8 cellular contexts compared by ENCODE assay signal in genomic region chr2:38947241-38948239, GRCh38. TPM values are rescaled to one million over a fixed set of nuclear protein-coding genes. Genes with fewer than 3 reads are reported as not detected.
DNase-seq lines count a peak whose midpoint lies in the region; ATAC-seq, FAIRE-seq and TF ChIP-seq lines count a peak whose summit lies in the region.

No MANE protein-coding gene starts in this region.

- FAIRE-seq in endothelial cell of umbilical vein (lab: Jason Lieb, UNC), result peak; percentile 99

- no peak for TF ChIP-seq POLR2A in endothelial cell of umbilical vein (IDR thresholded peaks at IDR 0.05; ENCODE audit: low read depth, low read length)

- H3K36me3 ChIP-seq in endothelial cell of umbilical vein (ENCODE audit: control insufficient read depth in 2 of 2, extremely low read depth in 1 of 2, insufficient read depth in 2 of 2, low read length in 2 of 2), result no peaks in the 10 kb centered on the region

- H3K27me3 ChIP-seq in endothelial cell of umbilical vein (ENCODE audit: control insufficient read depth in 2 of 2, insufficient read depth in 2 of 2, low read length in 2 of 2), result peaks cover 0 to 3% of the 10 kb centered on the region in 2 experiments

- no peaks in the 10 kb centered on the region for H3K79me2 ChIP-seq in endothelial cell of umbilical vein (ENCODE audit: control insufficient read depth, insufficient read depth, low read length)

- CTCF ChIA-PET in endothelial cell of umbilical vein (lab: Charles Lee), result interaction anchor here (0.7 to 5.7 kb wide), 58 partner anchors 9 to 797 kb away, joined by 3 to 449 read pairs (median 4); partner anchors contain the start of genes DHX57, MORN2 and SOS1

- POLR2A ChIA-PET in endothelial cell of umbilical vein (lab: Charles Lee), result interaction anchor here (0.6 to 1.2 kb wide), 6 partner anchors 12 to 282 kb away, joined by 4 to 6 read pairs (median 4); partner anchors contain the start of gene SRSF7

- no peaks in the 10 kb centered on the region for H3K9me3 ChIP-seq in endothelial cell of umbilical vein (replicated peaks; ENCODE audit: control insufficient read depth, insufficient read depth, low read length)

- DNase-seq in AG08396 (ENCODE audit: low spot score) (peak; percentile 84), HT1080 (ENCODE audit: low read depth) (peak; percentile 89), NOMO-1 treated with DMSO at 0.1 percent for 48 hours (lab: John Stamatoyannopoulos, UW; ENCODE audit: unreplicated experiment) (peak; percentile 49), endothelial cell of umbilical vein (ENCODE audit: low read depth, low spot score) (peak; percentile 76), mucosa of gallbladder (ENCODE audit: low spot score) (peak; percentile 81)
- peak in 2 of 3 experiments; percentile 22 to 38 for DNase-seq in activated CD8-positive, alpha-beta memory T cell treated with anti-CD3 and anti-CD28 coated beads for 48 hours (ENCODE audit: low read depth in 2 of 3, low spot score in 2 of 3)
- peak; percentile 5 to 42 (median 15) for DNase-seq in stimulated activated naive CD4-positive, alpha-beta T cell (lab: John Stamatoyannopoulos, UW)

- BruUV-seq in endothelial cell of umbilical vein (replicated peaks; lab: Mats Ljungman, UMichigan), result no TSS peak

- no peak overlapping the region for H3K27ac ChIP-seq in endothelial cell of umbilical vein (ENCODE audit: insufficient read depth, low read depth, low read length)

- no peak overlapping the region for H2AFZ ChIP-seq in endothelial cell of umbilical vein (ENCODE audit: low read depth, low read length)

- H3K4me1 ChIP-seq in endothelial cell of umbilical vein (ENCODE audit: control insufficient read depth, extremely low read depth, insufficient read depth, low read length), result peaks cover 6% of the 10 kb centered on the region

- H3K9ac ChIP-seq in endothelial cell of umbilical vein (replicated peaks; ENCODE audit: extremely low read depth, insufficient read depth, low read length), result no peak overlapping the region

- peak; percentile 66 to 80 for TF ChIP-seq CTCF in endothelial cell of umbilical vein (IDR thresholded peaks at IDR 0.05; ENCODE audit: extremely low read depth in 1 of 2, insufficient read depth in 1 of 2, low read depth in 1 of 2, low read length in 2 of 2)

- ATAC-seq in GM18907 (IDR thresholded peaks at IDR 0.05; ENCODE audit: unreplicated experiment), result peak; percentile 78

- dilution Hi-C loops in endothelial cell of umbilical vein (cut with MboI; ENCODE audit: extremely low pct_ligation_motif_present, low sequenced_read_pairs), result no loop called here

- H4K20me1 ChIP-seq in endothelial cell of umbilical vein (replicated peaks; ENCODE audit: control insufficient read depth, extremely low read depth, insufficient read depth, low read length), result no peaks in the 10 kb centered on the region

- H3K4me3 ChIP-seq in endothelial cell of umbilical vein (replicated peaks in 1 of 3; ENCODE audit: insufficient read depth in 1 of 3, low read depth in 1 of 3, low read length in 3 of 3), result no peak overlapping the region

- no peak overlapping the region for H3K4me2 ChIP-seq in endothelial cell of umbilical vein (ENCODE audit: insufficient read depth, low read length)

- intact Hi-C loops in endothelial cell of umbilical vein (cut with micrococcal nuclease), result loop anchor here (1.0 to 2.0 kb wide), 4 partner anchors 13 to 783 kb away; no protein-coding TSS in a partner anchor

- H3K9me1 ChIP-seq in endothelial cell of umbilical vein (replicated peaks; ENCODE audit: control insufficient read depth, extremely low read depth, insufficient read depth, low read length), result no peaks in the 10 kb centered on the region

TF ChIP-seq in endothelial cell of umbilical vein, 7 proteins besides CTCF, POLR2A, EP300 and RAD21:
- TF ChIP-seq MYC (IDR thresholded peaks at IDR 0.05; ENCODE audit: low read depth, low read length) (no peak), FOS (IDR thresholded peaks at IDR 0.05; ENCODE audit: borderline replicate concordance, insufficient read depth, low read length) (peak; percentile 9)

RNA-seq across cellular contexts. Expression of gene ARHGEF33, which starts 57.9 kb away (rescaled TPM):
- total RNA-seq in HT1080 (2014; rRNA removed; shearing (Covaris generic)), result 0.80 TPM in 1 of 2 replicates, not detected in the other
- polyA plus RNA-seq in HT1080 (2015; cell fraction: cytosol; rRNA removed), result 0.01 and 0.05 TPM in 2 replicates
- 0.12 and 0.40 TPM in 2 replicates for polyA plus RNA-seq in HT1080 (2015; cell fraction: nucleus; rRNA removed)
- total RNA-seq in endothelial cell of umbilical vein, result 0.12 and 0.18 TPM in 2 replicates
- 0.03 and 0.15 TPM in 2 replicates for polyA plus RNA-seq in endothelial cell of umbilical vein
- polyA plus RNA-seq in endothelial cell of umbilical vein (2011; cell fraction: cytosol; rRNA removed), result 0.06 and 0.07 TPM in 2 replicates
- 0.18 and 0.29 TPM in 2 replicates for polyA plus RNA-seq in endothelial cell of umbilical vein (2011; cell fraction: nucleus; rRNA removed)
- 0.08 and 0.44 TPM in 2 replicates for polyA plus RNA-seq in endothelial cell of umbilical vein (2012)
- polyA minus RNA-seq in endothelial cell of umbilical vein, result 0.13 and 0.29 TPM in 2 replicates
- not detected for polyA minus RNA-seq in endothelial cell of umbilical vein (2011; cell fraction: cytosol; rRNA and poly(A)+ RNA removed)
- 0.48 and 0.87 TPM in 2 replicates for polyA minus RNA-seq in endothelial cell of umbilical vein (2011; cell fraction: nucleus; rRNA and poly(A)+ RNA removed)
- 1.8 TPM for total RNA-seq in mucosa of gallbladder

Comparison
In these comparisons a context has a peak if more than half of its experiments do, and no peak if none do; other contexts are left out.
1. DNase-seq: peak in every context shown above with its lines; median percentile 89 in HT1080; 84 in AG08396; 81 in mucosa of gallbladder; 76 in endothelial cell of umbilical vein; 49 in NOMO-1 treated with DMSO at 0.1 percent for 48 hours; 30 in activated CD8-positive, alpha-beta memory T cell treated with anti-CD3 and anti-CD28 coated beads for 48 hours; 15 in stimulated activated naive CD4-positive, alpha-beta T cell.